18 cellular contexts compared by ENCODE assay signal in genomic region chr12:1803736-1804135, GRCh38. TPM values are rescaled to one million over a fixed set of nuclear protein-coding genes. Genes with fewer than 3 reads are reported as not detected.
DNase-seq lines count a peak whose midpoint lies in the region; ATAC-seq and TF ChIP-seq lines count a peak whose summit lies in the region.
"Had no signal": no experiment of that assay in that cellular context is flagged by ENCODE, and none has a peak within 500 bp of the region (broad histone marks: within the 10 kb centered on the region; RNA-seq: fewer than 3 reads in every experiment).

No MANE protein-coding gene starts in this region.

- no peaks in the 10 kb centered on the region for H3K27me3 Mint-ChIP-seq in activated CD4-positive, alpha-beta T cell treated with anti-CD3 and anti-CD28 coated beads, Interleukin-2, amount 10 ng/mL, durations not matched to agents 24 days and 14 days
- H3K27me3 Mint-ChIP-seq: activated CD4-positive, alpha-beta T cell treated with anti-CD3 and anti-CD28 coated beads for 36 hours; memory B cell; T-cell had no signal

- ATAC-seq in GM18519 (IDR thresholded peaks at IDR 0.05; ENCODE audit: low FRiP score, unreplicated experiment) (no peak), lower lobe of right lung (no peak)

- in situ Hi-C loops in GM23248 (cut with MboI), result loop anchor here (25.0 kb wide), 1 partner anchor 784 kb away; no protein-coding TSS in a partner anchor

- 57 to 63% methylated on average over 7 of the region's 7 CpGs for WGBS in GM23248 (ENCODE audit: low coverage in 1 of 2, low lambda C conversion rate in 2 of 2, missing lambda C conversion rate in 2 of 2), 2 experiments

- no peak overlapping the region for H3K4me3 Mint-ChIP-seq in activated CD4-positive, alpha-beta T cell treated with anti-CD3 and anti-CD28 coated beads, Interleukin-2, amount 10 ng/mL, durations not matched to agents 24 days and 14 days
- H3K4me3 Mint-ChIP-seq: activated CD4-positive, alpha-beta T cell treated with anti-CD3 and anti-CD28 coated beads for 36 hours; GM23338; T-cell had no signal

- H3K27me3 ChIP-seq in GM23248 (replicated peaks; ENCODE audit: insufficient read depth) (no peaks in the 10 kb centered on the region), Peyer's patch (no peaks in the 10 kb centered on the region), osteoblast (ENCODE audit: insufficient read depth, low read length) (no peaks in the 10 kb centered on the region), lower lobe of right lung (ENCODE audit: low read depth) (no peaks in the 10 kb centered on the region)
- H3K27me3 ChIP-seq: upper lobe of right lung had no signal

- no peak for TF ChIP-seq POLR2A in Peyer's patch (IDR thresholded peaks at IDR 0.05)

- no peaks in the 10 kb centered on the region for H3K36me3 Mint-ChIP-seq in activated CD4-positive, alpha-beta T cell treated with anti-CD3 and anti-CD28 coated beads, Interleukin-2, amount 10 ng/mL, durations not matched to agents 24 days and 14 days (ENCODE audit: low read depth)
- H3K36me3 Mint-ChIP-seq: memory B cell had no signal

- no peak overlapping the region for H3K4me3 ChIP-seq in GM23248
- H3K4me3 ChIP-seq in Peyer's patch, result no peak overlapping the region
- no peak overlapping the region for H3K4me3 ChIP-seq in osteoblast (ENCODE audit: insufficient read depth, low read length)
- no peak overlapping the region for H3K4me3 ChIP-seq in lower lobe of right lung
- H3K4me3 ChIP-seq: GM23338, upper lobe of right lung had no signal

- H3F3A ChIP-seq in GM23248 (ENCODE audit: insufficient read depth), result no peaks in the 10 kb centered on the region

- H3K4me2 ChIP-seq in GM23248 (ENCODE audit: unreplicated experiment), result no peak overlapping the region
- no peak overlapping the region for H3K4me2 ChIP-seq in osteoblast (ENCODE audit: insufficient read depth, low read length)
- H3K4me2 ChIP-seq: GM23338 had no signal

- H3K27ac Mint-ChIP-seq in activated CD4-positive, alpha-beta T cell treated with anti-CD3 and anti-CD28 coated beads, Interleukin-2, amount 10 ng/mL, durations not matched to agents 24 days and 14 days, result no peak overlapping the region
- H3K27ac Mint-ChIP-seq: activated CD4-positive, alpha-beta T cell treated with anti-CD3 and anti-CD28 coated beads for 36 hours; GM23338 had no signal

- intact Hi-C loops in activated CD4-positive, alpha-beta T cell treated with anti-CD3 and anti-CD28 coated beads, Interleukin-2, amount 10 ng/mL, durations not matched to agents 24 days and 14 days (cut with micrococcal nuclease), result loop anchor here (1.0 kb wide), 1 partner anchor 7 kb away; no protein-coding TSS in a partner anchor
- intact Hi-C loops in lower lobe of right lung (cut with DNase I), result no loop called here

- H4K20me1 ChIP-seq in GM23248 (ENCODE audit: insufficient read depth), result no peaks in the 10 kb centered on the region
- no peaks in the 10 kb centered on the region for H4K20me1 ChIP-seq in osteoblast (ENCODE audit: insufficient read depth, low read length)

- no peak overlapping the region for H3K9ac ChIP-seq in GM23248

- peaks cover 6% of the 10 kb centered on the region; the same call in 1 of the 2 replicates for H3K4me1 ChIP-seq in GM23248 (ENCODE audit: insufficient read depth)
- peaks cover 0 to 3% (median 0%) of the 10 kb centered on the region in 4 donors for H3K4me1 ChIP-seq in Peyer's patch
- peaks cover 21% of the 10 kb centered on the region for H3K4me1 ChIP-seq in osteoblast (ENCODE audit: insufficient read depth, low read length)
- peaks cover 4% of the 10 kb centered on the region for H3K4me1 ChIP-seq in lower lobe of right lung
- H3K4me1 ChIP-seq: upper lobe of right lung had no signal

- no peaks in the 10 kb centered on the region for H3K9me3 ChIP-seq in GM23248 (ENCODE audit: low read depth)
- H3K9me3 ChIP-seq in Peyer's patch, result no peaks in the 10 kb centered on the region
- no peaks in the 10 kb centered on the region for H3K9me3 ChIP-seq in osteoblast (ENCODE audit: low read depth, low read length)
- no peaks in the 10 kb centered on the region for H3K9me3 ChIP-seq in lower lobe of right lung
- H3K9me3 ChIP-seq: Caco-2, upper lobe of right lung had no signal

- H3K9me3 Mint-ChIP-seq in activated CD4-positive, alpha-beta T cell treated with anti-CD3 and anti-CD28 coated beads, Interleukin-2, amount 10 ng/mL, durations not matched to agents 24 days and 14 days, result peaks cover 5% of the 10 kb centered on the region
- H3K9me3 Mint-ChIP-seq: GM23338 had no signal

- H3K27ac ChIP-seq in GM23248 (no peak overlapping the region), Peyer's patch (no peak overlapping the region), osteoblast (ENCODE audit: low read depth, low read length) (no peak overlapping the region), lower lobe of right lung (no peak overlapping the region)
- H3K27ac ChIP-seq: upper lobe of right lung had no signal

- H3K36me3 ChIP-seq in GM23248 (ENCODE audit: low read depth), result no peaks in the 10 kb centered on the region
- no peaks in the 10 kb centered on the region for H3K36me3 ChIP-seq in Peyer's patch
- no peaks in the 10 kb centered on the region for H3K36me3 ChIP-seq in osteoblast (ENCODE audit: insufficient read depth, low read length)
- H3K36me3 ChIP-seq in lower lobe of right lung, result no peaks in the 10 kb centered on the region
- H3K36me3 ChIP-seq: upper lobe of right lung had no signal

- H2AFZ ChIP-seq in GM23248 (peak overlapping the region; percentile 97; the same call in 1 of the 2 replicates), osteoblast (ENCODE audit: low read length) (peak overlapping the region; percentile 15)
- H2AFZ ChIP-seq: GM23338 had no signal

- no peaks in the 10 kb centered on the region for H3K9me2 ChIP-seq in GM23248 (ENCODE audit: insufficient read depth)

- H3K79me2 ChIP-seq in GM23248 (ENCODE audit: insufficient read depth), result no peaks in the 10 kb centered on the region
- no peaks in the 10 kb centered on the region for H3K79me2 ChIP-seq in osteoblast (ENCODE audit: insufficient read depth, low read length)

- TF ChIP-seq CTCF in Peyer's patch (IDR thresholded peaks at IDR 0.05) (no peak), osteoblast (IDR thresholded peaks at IDR 0.05; ENCODE audit: extremely low read depth, low read depth, low read length) (no peak), lower lobe of right lung (IDR thresholded peaks at IDR 0.05) (no peak)

- peak; percentile 12 for DNase-seq in activated T-cell treated with anti-CD3 and anti-CD28 coated beads, Interleukin-2, amount 50 U/mL, for 1 hour
- DNase-seq in activated T-cell treated with anti-CD3 and anti-CD28 coated beads for 4 hours (no peak), GM23248 (no peak), Peyer's patch (peak in 2 of 3 donors; percentile 27 to 42), osteoblast (ENCODE audit: insufficient read length, low spot score, missing footprints) (no peak), lower lobe of right lung (no peak)
- DNase-seq in activated CD4-positive, alpha-beta T cell treated with anti-CD3 and anti-CD28 coated beads, Interleukin-2, amount 10 ng/mL, durations not matched to agents 24 days and 14 days, result no peak
- DNase-seq: cortex of kidney had no signal

- H3K4me1 Mint-ChIP-seq in activated CD4-positive, alpha-beta T cell treated with anti-CD3 and anti-CD28 coated beads, Interleukin-2, amount 10 ng/mL, durations not matched to agents 24 days and 14 days, result peaks cover 6% of the 10 kb centered on the region
- H3K4me1 Mint-ChIP-seq: GM23338 had no signal

RNA-seq across cellular contexts. Expression of gene LRTM2, which starts 16.6 kb away (rescaled TPM):
- not detected in 2 replicates for total RNA-seq in GM23248 (2014; rRNA removed; shearing (Covaris generic))
- not detected in 2 replicates for polyA plus RNA-seq in GM23248 (2016; fragmentation: Nextera tagmentation; extraction: Ambion mirVana)
- total RNA-seq in Peyer's patch, result not detected
- total RNA-seq in osteoblast, result not detected in 2 replicates
- total RNA-seq in activated CD4-positive, alpha-beta T cell treated with anti-CD3 and anti-CD28 coated beads, Interleukin-2, amount 10 ng/mL, durations not matched to agents 24 days and 14 days, result 0.05 and 0.16 TPM in 2 replicates
- not detected for total RNA-seq in lower lobe of right lung
- total RNA-seq: activated CD4-positive, alpha-beta T cell treated with anti-CD3 and anti-CD28 coated beads for 36 hours; Caco-2; GM23338; kidney; osteocyte; T-cell; upper lobe of right lung had no signal
- polyA plus RNA-seq: BJ had no signal

Comparison
In these comparisons a context has a peak if more than half of its experiments do, and no peak if none do; other contexts are left out.
1. DNase-seq: peak in activated T-cell treated with anti-CD3 and anti-CD28 coated beads, Interleukin-2, amount 50 U/mL, for 1 hour (single experiment) and Peyer's patch (2 of 3); none in activated T-cell treated with anti-CD3 and anti-CD28 coated beads for 4 hours (single experiment), GM23248 (single experiment), osteoblast (single experiment), activated CD4-positive, alpha-beta T cell treated with anti-CD3 and anti-CD28 coated beads, Interleukin-2, amount 10 ng/mL, durations not matched to agents 24 days and 14 days (single experiment) and lower lobe of right lung (single experiment).